8 cellular contexts compared by ENCODE assay signal in genomic region chr7:76165973-76166403, GRCh38. TPM values are rescaled to one million over a fixed set of nuclear protein-coding genes. Genes with fewer than 3 reads are reported as not detected.
DNase-seq lines count a peak whose midpoint lies in the region; ATAC-seq and TF ChIP-seq lines count a peak whose summit lies in the region.

No MANE protein-coding gene starts in this region.

- H3K9ac ChIP-seq in GM23248: peak overlapping the region; percentile 63

- no peaks in the 10 kb centered on the region for H3K79me2 ChIP-seq in GM23248 (ENCODE audit: insufficient read depth)

- intact Hi-C loops in right cardiac atrium (cut with DNase I): no loop called here

- TF ChIP-seq CTCF in WERI-Rb-1 (IDR thresholded peaks at IDR 0.05; ENCODE audit: low read depth, low read length): no peak

- WGBS in GM23248 (ENCODE audit: low coverage in 1 of 2, low lambda C conversion rate in 2 of 2, missing lambda C conversion rate in 2 of 2), 2 experiments: 75 to 79% methylated on average over 15 of the region's 15 CpGs
- 91% methylated on average over 15 of the region's 15 CpGs for WGBS in right cardiac atrium

- H2AFZ ChIP-seq in GM23248: peak overlapping the region; percentile 98

- no peaks in the 10 kb centered on the region for H3K9me3 ChIP-seq in GM23248 (ENCODE audit: low read depth)
- H3K9me3 ChIP-seq in WERI-Rb-1 (ENCODE audit: severe bottlenecking): no peaks in the 10 kb centered on the region
- no peaks in the 10 kb centered on the region for H3K9me3 ChIP-seq in right cardiac atrium (ENCODE audit: control insufficient read depth, low read length)

- H3K4me1 ChIP-seq in GM23248 (ENCODE audit: insufficient read depth) (no peaks in the 10 kb centered on the region), right cardiac atrium (ENCODE audit: control insufficient read depth, insufficient read depth, low read length) (no peaks in the 10 kb centered on the region)

- H3K4me3 ChIP-seq in GM23248: peak overlapping the region; percentile 67
- peak overlapping the region; percentile 67; the same call in 1 of the 2 replicates for H3K4me3 ChIP-seq in WERI-Rb-1 (ENCODE audit: low read depth, low read length)
- no peak overlapping the region for H3K4me3 ChIP-seq in right cardiac atrium (ENCODE audit: low read length)
- peak overlapping the region; percentile 54 to 70 (median 67) for H3K4me3 ChIP-seq in skin epidermis

- no peaks in the 10 kb centered on the region for H3F3A ChIP-seq in GM23248 (ENCODE audit: insufficient read depth)

- no peaks in the 10 kb centered on the region for H4K20me1 ChIP-seq in GM23248 (ENCODE audit: insufficient read depth)

- H3K36me3 ChIP-seq in GM23248 (ENCODE audit: low read depth): no peaks in the 10 kb centered on the region
- H3K36me3 ChIP-seq in WERI-Rb-1: no peaks in the 10 kb centered on the region

- H3K27ac ChIP-seq in GM23248 (peak overlapping the region; percentile 61), WERI-Rb-1 (peak overlapping the region; percentile 13; the same call in 1 of the 2 replicates), right cardiac atrium (ENCODE audit: low read length) (peak overlapping the region; percentile 58), skin epidermis (peak overlapping the region in 20 of 21 experiments; percentile 48 to 91 (median 80))

- in situ Hi-C loops in GM23248 (cut with MboI): no loop called here

- H3K27me3 ChIP-seq in GM23248 (replicated peaks; ENCODE audit: insufficient read depth): no peaks in the 10 kb centered on the region
- no peaks in the 10 kb centered on the region for H3K27me3 ChIP-seq in WERI-Rb-1 (ENCODE audit: insufficient read depth, low read depth, severe bottlenecking)
- H3K27me3 ChIP-seq in right cardiac atrium (ENCODE audit: control insufficient read depth, insufficient read depth): no peaks in the 10 kb centered on the region

- ATAC-seq in right cardiac atrium (no peak), HG03469 (IDR thresholded peaks at IDR 0.05; ENCODE audit: unreplicated experiment) (no peak)

- DNase-seq in GM23248: no peak
- no peak for DNase-seq in WERI-Rb-1
- peak in 1 of 3 donors; percentile 35 for DNase-seq in right cardiac atrium
- no peak for DNase-seq in stimulated activated CD4-positive, alpha-beta T cell treated with anti-CD3 and anti-CD28 coated beads, Interleukin-1b, Interleukin-23, amount 100 ng/mL, for 48 hours
- DNase-seq in epidermal melanocyte (ENCODE audit: insufficient read length, low spot score): no peak
- DNase-seq in NCI-H2107 (lab: John Stamatoyannopoulos, UW): no peak

- H3K9me2 ChIP-seq in GM23248 (ENCODE audit: insufficient read depth): no peaks in the 10 kb centered on the region

- peak overlapping the region; percentile 42 for H3K4me2 ChIP-seq in GM23248 (ENCODE audit: unreplicated experiment)

RNA-seq across cellular contexts. Expression of gene SRRM3, which starts 35.7 kb away (rescaled TPM):
- total RNA-seq in GM23248 (2014; rRNA removed; shearing (Covaris generic)): 0.65 TPM in 1 of 2 replicates, not detected in the other
- 0.39 and 0.91 TPM in 2 replicates for polyA plus RNA-seq in GM23248 (2016; fragmentation: Nextera tagmentation; extraction: Ambion mirVana)
- 10 to 100 TPM; 20.6 to 25.2 (median 23.4) TPM for total RNA-seq in right cardiac atrium
- polyA plus RNA-seq in right cardiac atrium: 52.8 TPM

Comparison
In these comparisons a context has a peak if more than half of its experiments do, and no peak if none do; other contexts are left out.
1. H3K27ac ChIP-seq: peak in every context shown above with its lines; median percentile 80 in skin epidermis; 61 in GM23248; 58 in right cardiac atrium; 13 in WERI-Rb-1.
2. RNA of gene SRRM3, which starts 35.7 kb away (total RNA-seq): 20.6 to 25.2 TPM in right cardiac atrium; 0.65 TPM in GM23248; every median in the first group is over 10 times any median in the second.